ENCODE assay signal across 12 cellular contexts in genomic region chr11:67253872-67254624, GRCh38. TPM values are rescaled to one million over a fixed set of nuclear protein-coding genes. Genes with fewer than 3 reads are reported as not detected.
A peak's percentile ranks its signal among the peaks of the same experiment; 100 is the strongest.
DNase-seq lines count a peak whose midpoint lies in the region; ATAC-seq and TF ChIP-seq lines count a peak whose summit lies in the region.
"Had no signal": no experiment of that assay in that cellular context is flagged by ENCODE, and none has a peak within 500 bp of the region (broad histone marks: within the 10 kb centered on the region; RNA-seq: fewer than 3 reads in every experiment).

No MANE protein-coding gene starts in this region.

- POLR2A ChIA-PET in activated naive CD8-positive, alpha-beta T cell treated with anti-CD3 and anti-CD28 coated beads, Interleukin-2, amount 10 ng/mL, durations not matched to agents 7 days and 5 days (lab: Charles Lee): interaction anchor here (1.2 to 4.8 kb wide), 6 partner anchors 9 to 64 kb away, joined by 3 to 38 read pairs (median 8); partner anchors contain the start of gene ANKRD13D

- TF ChIP-seq CTCF in suprapubic skin (IDR thresholded peaks at IDR 0.05): no peak

- peaks cover 59% of the 10 kb centered on the region for H3K4me1 ChIP-seq in suprapubic skin

- 76% methylated on average over 13 of the region's 14 CpGs for WGBS in suprapubic skin

- no peaks in the 10 kb centered on the region for H3K9me3 Mint-ChIP-seq in activated naive CD4-positive, alpha-beta T cell treated with anti-CD3 and anti-CD28 coated beads, Interleukin-2, amount 50 U/mL, for 24 hours
- no peaks in the 10 kb centered on the region for H3K9me3 Mint-ChIP-seq in activated naive CD8-positive, alpha-beta T cell treated with anti-CD3 and anti-CD28 coated beads, Interleukin-2, amount 10 ng/mL, durations not matched to agents 7 days and 5 days

- peak overlapping the region; percentile 81 for H3K27ac Mint-ChIP-seq in activated naive CD4-positive, alpha-beta T cell treated with anti-CD3 and anti-CD28 coated beads, Interleukin-2, amount 50 U/mL, for 24 hours
- peak overlapping the region; percentile 78 for H3K27ac Mint-ChIP-seq in activated naive CD8-positive, alpha-beta T cell treated with anti-CD3 and anti-CD28 coated beads, Interleukin-2, amount 10 ng/mL, durations not matched to agents 7 days and 5 days
- H3K27ac Mint-ChIP-seq: B cell had no signal

- peak; percentile 34 for ATAC-seq in activated naive CD8-positive, alpha-beta T cell treated with anti-CD3 and anti-CD28 coated beads, Interleukin-2, amount 10 ng/mL, durations not matched to agents 7 days and 5 days (ENCODE audit: low read depth)
- ATAC-seq in left colon (peak; percentile 69), HG03095 (IDR thresholded peaks at IDR 0.05; ENCODE audit: unreplicated experiment) (no peak)
- ATAC-seq: SK-N-SH treated with all-trans-retinoic acid at 6 μM for 48 hours had no signal

- no peaks in the 10 kb centered on the region for H3K27me3 Mint-ChIP-seq in activated naive CD4-positive, alpha-beta T cell treated with anti-CD3 and anti-CD28 coated beads, Interleukin-2, amount 50 U/mL, for 24 hours
- H3K27me3 Mint-ChIP-seq in activated naive CD8-positive, alpha-beta T cell treated with anti-CD3 and anti-CD28 coated beads, Interleukin-2, amount 10 ng/mL, durations not matched to agents 7 days and 5 days: no peaks in the 10 kb centered on the region
- H3K27me3 Mint-ChIP-seq: B cell had no signal

- H3K4me1 Mint-ChIP-seq in activated naive CD4-positive, alpha-beta T cell treated with anti-CD3 and anti-CD28 coated beads, Interleukin-2, amount 50 U/mL, for 24 hours: peaks cover 52% of the 10 kb centered on the region
- H3K4me1 Mint-ChIP-seq in activated naive CD8-positive, alpha-beta T cell treated with anti-CD3 and anti-CD28 coated beads, Interleukin-2, amount 10 ng/mL, durations not matched to agents 7 days and 5 days: peaks cover 42% of the 10 kb centered on the region

- no peak for DNase-seq in activated naive CD4-positive, alpha-beta T cell treated with anti-CD3 and anti-CD28 coated beads, Interleukin-2, amount 50 U/mL, for 16 hours
- DNase-seq in activated naive CD8-positive, alpha-beta T cell treated with anti-CD3 and anti-CD28 coated beads, Interleukin-2, amount 10 ng/mL, durations not matched to agents 7 days and 5 days: peak; percentile 14
- DNase-seq in left colon (no peak), suprapubic skin (ENCODE audit: low spot score in 2 of 2) (no peak), NCI-H1930 (lab: John Stamatoyannopoulos, UW) (no peak), NCI-H2227 treated with DMSO at 0.1 percent for 48 hours (lab: John Stamatoyannopoulos, UW) (no peak)
- DNase-seq: NCI-H1092, NCI-H526 had no signal

- no peak for TF ChIP-seq POLR2A in suprapubic skin (IDR thresholded peaks at IDR 0.05)

- H3K9me3 ChIP-seq in suprapubic skin: no peaks in the 10 kb centered on the region

- H3K36me3 ChIP-seq in suprapubic skin: peaks cover 76% of the 10 kb centered on the region

- peaks cover 22% of the 10 kb centered on the region for H3K36me3 Mint-ChIP-seq in activated naive CD4-positive, alpha-beta T cell treated with anti-CD3 and anti-CD28 coated beads, Interleukin-2, amount 50 U/mL, for 24 hours
- H3K36me3 Mint-ChIP-seq in activated naive CD8-positive, alpha-beta T cell treated with anti-CD3 and anti-CD28 coated beads, Interleukin-2, amount 10 ng/mL, durations not matched to agents 7 days and 5 days: peaks cover 33% of the 10 kb centered on the region

- intact Hi-C loops in left colon (cut with DNase I, micrococcal nuclease): no loop called here

- H3K27ac ChIP-seq in suprapubic skin: peak overlapping the region; percentile 73

- no peak overlapping the region for H3K4me3 ChIP-seq in suprapubic skin

- no peaks in the 10 kb centered on the region for H3K27me3 ChIP-seq in suprapubic skin

- H3K4me3 Mint-ChIP-seq in activated naive CD4-positive, alpha-beta T cell treated with anti-CD3 and anti-CD28 coated beads, Interleukin-2, amount 50 U/mL, for 24 hours: no peak overlapping the region
- H3K4me3 Mint-ChIP-seq in activated naive CD8-positive, alpha-beta T cell treated with anti-CD3 and anti-CD28 coated beads, Interleukin-2, amount 10 ng/mL, durations not matched to agents 7 days and 5 days: peak overlapping the region; percentile 27
- H3K4me3 Mint-ChIP-seq: B cell had no signal

- TF ChIP-seq EP300 in suprapubic skin (IDR thresholded peaks at IDR 0.05): no peak

RNA-seq across cellular contexts. Expression of gene GRK2, which starts 12.2 kb away (rescaled TPM):
- total RNA-seq in activated naive CD8-positive, alpha-beta T cell treated with anti-CD3 and anti-CD28 coated beads, Interleukin-2, amount 10 ng/mL, durations not matched to agents 7 days and 5 days: 100 to 1,000 TPM; 325 to 341 TPM
- total RNA-seq in left colon (100 to 1,000 TPM in 1 of 2 donors, 10 to 100 TPM in 1; 95.8 to 119 TPM), suprapubic skin (100 to 1,000 TPM in 2 of 4 donors, 10 to 100 TPM in 2; 84.3 to 157 (median 105) TPM)

RNA-seq across cellular contexts. Expression of gene ANKRD13D, which starts 35.1 kb away (rescaled TPM):
- total RNA-seq in activated naive CD8-positive, alpha-beta T cell treated with anti-CD3 and anti-CD28 coated beads, Interleukin-2, amount 10 ng/mL, durations not matched to agents 7 days and 5 days: 100 to 1,000 TPM; 185 to 207 TPM
- total RNA-seq in left colon: 10 to 100 TPM; 26.9 to 29.6 TPM
- total RNA-seq in suprapubic skin: 100 to 1,000 TPM in 1 of 4 donors, 10 to 100 TPM in 3; 55.7 to 154 (median 77.2) TPM

RNA-seq across cellular contexts. Expression of gene SSH3, which starts 49.3 kb away (rescaled TPM):
- total RNA-seq in activated naive CD8-positive, alpha-beta T cell treated with anti-CD3 and anti-CD28 coated beads, Interleukin-2, amount 10 ng/mL, durations not matched to agents 7 days and 5 days: 10 to 100 TPM; 24.6 to 27.0 TPM
- total RNA-seq in left colon (10 to 100 TPM; 74.9 to 79.3 TPM), suprapubic skin (100 to 1,000 TPM in 1 of 4 donors, 10 to 100 TPM in 3; 49.4 to 107 (median 63.9) TPM)
